Comparison of ENCODE assay signal across 14 cellular contexts in the genomic region with DNA sequence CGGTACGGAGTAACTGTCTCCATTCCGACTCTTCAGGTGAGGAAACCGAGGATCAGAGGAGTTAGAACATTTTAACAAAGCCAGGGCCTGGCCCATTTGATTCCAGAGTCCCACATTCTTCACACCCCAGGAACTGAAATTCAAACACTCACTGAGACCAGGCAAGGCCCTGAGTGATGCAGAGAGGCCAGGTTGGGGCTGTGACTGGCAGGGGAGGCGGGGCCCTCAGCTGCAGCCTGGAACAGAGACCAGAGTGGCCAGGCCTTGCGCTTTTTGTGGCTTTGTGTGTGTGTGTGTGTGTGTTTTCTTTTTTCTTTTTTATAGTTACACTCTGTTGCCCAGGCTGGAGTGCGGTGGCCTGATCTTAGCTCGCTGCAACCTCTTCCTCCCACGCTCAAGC.
"Had no signal": no experiment of that assay in that cellular context is flagged by ENCODE, and none has a peak within 500 bp of the region (broad histone marks: within the 10 kb centered on the region; RNA-seq: fewer than 3 reads in every experiment).

No MANE protein-coding gene starts in this region.

- H3K4me3 ChIP-seq: psoas muscle, spleen had no signal

- H3K27ac ChIP-seq: psoas muscle, spleen had no signal

- H3K27me3 ChIP-seq: spleen had no signal

- DNase-seq: activated CD4-positive, alpha-beta T cell treated with anti-CD3 and anti-CD28 coated beads, Interleukin-2, amount 50 U/mL, for 48 hours; activated CD4-positive, CD25-positive, alpha-beta regulatory T cell treated with anti-CD3 and anti-CD28 coated beads, Interleukin-2, amount 50 U/mL, for 72 hours; activated CD8-positive, alpha-beta memory T cell treated with anti-CD3 and anti-CD28 coated beads, Interleukin-2, amount 50 U/mL, for 48 hours; foreskin melanocyte; head of caudate nucleus; mammary epithelial cell; psoas muscle; spleen; stimulated activated CD4-positive, alpha-beta T cell treated with anti-CD3 and anti-CD28 coated beads, Interleukin-1b, Interleukin-23, amount 100 ng/mL, for 48 hours; stimulated activated naive CD4-positive, alpha-beta T cell had no signal

- H3K9me3 ChIP-seq: psoas muscle, spleen had no signal

- H3K4me3 Mint-ChIP-seq: activated T-helper 17 cell treated with anti-CD3 and anti-CD28 coated beads, Interleukin-2, amount 50 U/mL, for 72 hours; nephron had no signal

- H3K27me3 Mint-ChIP-seq: activated T-helper 17 cell treated with anti-CD3 and anti-CD28 coated beads, Interleukin-2, amount 50 U/mL, for 72 hours had no signal

- ATAC-seq: activated T-helper 17 cell treated with anti-CD3 and anti-CD28 coated beads, Interleukin-2, amount 50 U/mL, for 72 hours; left lobe of liver; psoas muscle; sciatic nerve had no signal

- H3K27ac Mint-ChIP-seq: activated T-helper 17 cell treated with anti-CD3 and anti-CD28 coated beads, Interleukin-2, amount 50 U/mL, for 72 hours; nephron had no signal

- H3K9me3 Mint-ChIP-seq: activated T-helper 17 cell treated with anti-CD3 and anti-CD28 coated beads, Interleukin-2, amount 50 U/mL, for 72 hours; nephron had no signal
